8 cellular contexts compared by ENCODE assay signal in the genomic region with DNA sequence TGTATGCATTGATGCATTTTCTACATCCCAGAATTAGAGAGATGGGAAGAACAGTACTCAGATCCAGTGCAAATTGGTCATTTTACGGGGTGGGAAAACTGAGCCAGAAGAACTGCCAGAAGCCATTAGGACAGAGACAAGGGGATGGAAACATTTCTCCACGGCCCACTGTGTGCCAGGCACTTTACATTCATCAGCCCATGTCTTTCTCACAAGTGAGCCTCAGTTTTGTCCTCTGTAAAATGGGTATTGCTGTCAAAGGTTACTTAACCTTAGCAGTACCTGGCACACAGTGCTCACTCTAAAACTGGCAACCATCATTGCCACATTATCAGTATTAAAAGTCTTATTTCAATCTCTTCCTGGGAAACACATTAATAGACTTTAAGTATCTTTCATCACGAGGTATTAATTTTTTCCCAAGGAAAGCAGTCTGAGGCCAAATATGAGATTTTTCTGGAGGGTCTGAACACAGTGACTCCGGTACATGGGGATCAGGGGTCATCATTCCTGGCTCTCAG. TPM values are rescaled to one million over a fixed set of nuclear protein-coding genes. Genes with fewer than 3 reads are reported as not detected.
DNase-seq lines count a peak whose midpoint lies in the region; ATAC-seq, FAIRE-seq and TF ChIP-seq lines count a peak whose summit lies in the region.

No MANE protein-coding gene starts in this region.

- TF ChIP-seq EP300 in HepG2 (IDR thresholded peaks at IDR 0.05; ENCODE audit: low read depth in 2 of 2, low read length in 2 of 2) = no peak
- TF ChIP-seq EP300 in HepG2 (CRISPR knock-in tag; IDR thresholded peaks at IDR 0.05; ENCODE audit: borderline replicate concordance) = no peak

- H3K9ac ChIP-seq in HepG2 (ENCODE audit: insufficient read depth, low read depth, low read length) = peak overlapping the region; percentile 59

- no peak for TF ChIP-seq RAD21 in HepG2 (CRISPR knock-in tag; IDR thresholded peaks at IDR 0.05)

- peaks cover 4% of the 10 kb centered on the region for H3K27me3 Mint-ChIP-seq in activated CD4-positive, alpha-beta T cell treated with anti-CD3 and anti-CD28 coated beads, Interleukin-2, amount 10 ng/mL, durations not matched to agents 24 days and 14 days

- H3K4me3 Mint-ChIP-seq in activated CD4-positive, alpha-beta T cell treated with anti-CD3 and anti-CD28 coated beads, Interleukin-2, amount 10 ng/mL, durations not matched to agents 24 days and 14 days = peak overlapping the region; percentile 79

- H3K4me1 Mint-ChIP-seq in activated CD4-positive, alpha-beta T cell treated with anti-CD3 and anti-CD28 coated beads, Interleukin-2, amount 10 ng/mL, durations not matched to agents 24 days and 14 days = peaks cover 28% of the 10 kb centered on the region

- H3K4me3 ChIP-seq in brain microvascular endothelial cell (ENCODE audit: low read depth, low read length) (no peak overlapping the region), HepG2 (replicated peaks in 1 of 3; ENCODE audit: insufficient read depth in 1 of 3, low read depth in 2 of 3, low read length in 3 of 3) (peak overlapping the region in 1 of 3 experiments; percentile 3; a peak in 1 of 6 replicates), thymus (ENCODE audit: low read length) (no peak overlapping the region)

- DNase-seq in activated CD4-positive, alpha-beta T cell treated with anti-CD3 and anti-CD28 coated beads, Interleukin-2, amount 10 ng/mL, durations not matched to agents 24 days and 14 days = no peak
- DNase-seq in activated CD4-positive, alpha-beta T cell treated with anti-CD3 and anti-CD28 coated beads for 48 hours = no peak
- DNase-seq in brain microvascular endothelial cell (peak; percentile 95), HepG2 (ENCODE audit: low spot score) (no peak), cortex of kidney (lab: John Stamatoyannopoulos, UW) (no peak)
- DNase-seq in NK-92 treated with Interleukin-12 subunit alpha and Interleukin-12 subunit beta, amount 100 ng/mL, for 24 hours (lab: John Stamatoyannopoulos, UW) = no peak

- peaks cover 55% of the 10 kb centered on the region for H3K4me1 ChIP-seq in HepG2 (ENCODE audit: insufficient read depth, low read length)
- peaks cover 30% of the 10 kb centered on the region for H3K4me1 ChIP-seq in thymus (ENCODE audit: control insufficient read depth, insufficient read depth, low read length)

- TF ChIP-seq CTCF in brain microvascular endothelial cell (IDR thresholded peaks at IDR 0.05; ENCODE audit: low read depth, low read length, missing control alignments) (no peak), HepG2 (CRISPR knock-in tag; IDR thresholded peaks at IDR 0.05) (no peak)

- peaks cover 23% of the 10 kb centered on the region for H3K36me3 Mint-ChIP-seq in activated CD4-positive, alpha-beta T cell treated with anti-CD3 and anti-CD28 coated beads, Interleukin-2, amount 10 ng/mL, durations not matched to agents 24 days and 14 days (ENCODE audit: low read depth)

- H3K36me3 ChIP-seq in brain microvascular endothelial cell (replicated peaks) (peaks cover 37% of the 10 kb centered on the region), HepG2 (replicated peaks in 1 of 2; ENCODE audit: control insufficient read depth in 1 of 2, insufficient read depth in 2 of 2, low read length in 2 of 2) (peaks cover 6 to 27% of the 10 kb centered on the region in 2 experiments), thymus (ENCODE audit: control insufficient read depth, insufficient read depth) (peaks cover 16% of the 10 kb centered on the region)

- peaks cover 33% of the 10 kb centered on the region for H3K79me2 ChIP-seq in HepG2 (ENCODE audit: insufficient read depth, low read length)

- no peaks in the 10 kb centered on the region for H3K9me3 ChIP-seq in HepG2 (ENCODE audit: low read length)
- no peaks in the 10 kb centered on the region for H3K9me3 ChIP-seq in thymus (ENCODE audit: control insufficient read depth)

- no peaks in the 10 kb centered on the region for H3K9me3 Mint-ChIP-seq in activated CD4-positive, alpha-beta T cell treated with anti-CD3 and anti-CD28 coated beads, Interleukin-2, amount 10 ng/mL, durations not matched to agents 24 days and 14 days

- POLR2A ChIA-PET in HepG2 (lab: Yijun Ruan, JAX) = interaction anchor here (0.6 to 17.1 kb wide), 21 partner anchors 9 to 194 kb away, joined by 3 to 425 read pairs (median 5); a partner anchor contains a TSS

- peak; percentile 1; the same call in 2 of the 3 replicates for ATAC-seq in HepG2
- no peak for ATAC-seq in GM18861 (IDR thresholded peaks at IDR 0.05; ENCODE audit: unreplicated experiment)

- no peak overlapping the region for H2AFZ ChIP-seq in HepG2 (ENCODE audit: low read length)

- WGBS in HepG2 (ENCODE audit: low lambda C conversion rate) = 61% methylated on average over 3 of the region's 4 CpGs
- whole genome bisulfite sequencing in thymus = 92% methylated on average over 4 of the region's 4 CpGs

- intact Hi-C loops in activated CD4-positive, alpha-beta T cell treated with anti-CD3 and anti-CD28 coated beads, Interleukin-2, amount 10 ng/mL, durations not matched to agents 24 days and 14 days (cut with micrococcal nuclease) = loop anchor here (1.0 to 2.0 kb wide), 8 partner anchors 7 to 859 kb away; a partner anchor contains a TSS
- intact Hi-C loops in HepG2 (cut with micrococcal nuclease; ENCODE audit: unreplicated experiment) = loop anchor here (1.0 to 2.0 kb wide), 3 partner anchors 33 to 93 kb away; a partner anchor contains a TSS

- peak overlapping the region; percentile 91 for H3K27ac Mint-ChIP-seq in activated CD4-positive, alpha-beta T cell treated with anti-CD3 and anti-CD28 coated beads, Interleukin-2, amount 10 ng/mL, durations not matched to agents 24 days and 14 days

- peak in 1 of 2 experiments; percentile 71; a peak in 2 of 4 replicates for TF ChIP-seq POLR2A in HepG2 (IDR thresholded peaks at IDR 0.05; ENCODE audit: insufficient read depth in 1 of 2, low read depth in 2 of 2, low read length in 2 of 2)

- H3K27ac ChIP-seq in brain microvascular endothelial cell (peak overlapping the region; percentile 98), HepG2 (ENCODE audit: extremely low read length, insufficient read depth, low read length) (peak overlapping the region; percentile 84), thymus (ENCODE audit: low read depth) (peak overlapping the region; percentile 79)

- no peak for FAIRE-seq in HepG2 (lab: Jason Lieb, UNC)

- CTCF ChIA-PET in HepG2 (lab: Yijun Ruan, JAX; ENCODE audit: low intra/inter-chr PET ratio, low total read pairs) = no interaction called here

- H4K20me1 ChIP-seq in HepG2 (ENCODE audit: insufficient read depth, low read length) = peaks cover 44% of the 10 kb centered on the region

- in situ Hi-C loops in brain microvascular endothelial cell (cut with HindIII; ENCODE audit: low pct_ligation_motif_present, low sequenced_read_pairs) = no loop called here
- in situ Hi-C loops in HepG2 (cut with HindIII; ENCODE audit: extremely low pct_ligation_motif_present, low pct_unique_long_range_greater_than_20kb) = loop anchor here (5.0 kb wide), 1 partner anchor 34 kb away; no protein-coding TSS in a partner anchor

- H3K27me3 ChIP-seq in brain microvascular endothelial cell (replicated peaks) (no peaks in the 10 kb centered on the region), HepG2 (ENCODE audit: control insufficient read depth in 1 of 2, insufficient read depth in 2 of 2, low read length in 2 of 2) (no peaks in the 10 kb centered on the region; a peak in 2 of 5 replicates), thymus (ENCODE audit: control insufficient read depth, insufficient read depth) (no peaks in the 10 kb centered on the region)

- peak overlapping the region; percentile 94 for H3K4me2 ChIP-seq in HepG2 (ENCODE audit: low read depth, low read length)

- no TSS peak for BruUV-seq in HepG2 (replicated peaks; lab: Mats Ljungman, UMichigan)

TF ChIP-seq in HepG2, 621 proteins besides CTCF, POLR2A, EP300 and RAD21 (continues in another document):
- TF ChIP-seq, protein P1, sequence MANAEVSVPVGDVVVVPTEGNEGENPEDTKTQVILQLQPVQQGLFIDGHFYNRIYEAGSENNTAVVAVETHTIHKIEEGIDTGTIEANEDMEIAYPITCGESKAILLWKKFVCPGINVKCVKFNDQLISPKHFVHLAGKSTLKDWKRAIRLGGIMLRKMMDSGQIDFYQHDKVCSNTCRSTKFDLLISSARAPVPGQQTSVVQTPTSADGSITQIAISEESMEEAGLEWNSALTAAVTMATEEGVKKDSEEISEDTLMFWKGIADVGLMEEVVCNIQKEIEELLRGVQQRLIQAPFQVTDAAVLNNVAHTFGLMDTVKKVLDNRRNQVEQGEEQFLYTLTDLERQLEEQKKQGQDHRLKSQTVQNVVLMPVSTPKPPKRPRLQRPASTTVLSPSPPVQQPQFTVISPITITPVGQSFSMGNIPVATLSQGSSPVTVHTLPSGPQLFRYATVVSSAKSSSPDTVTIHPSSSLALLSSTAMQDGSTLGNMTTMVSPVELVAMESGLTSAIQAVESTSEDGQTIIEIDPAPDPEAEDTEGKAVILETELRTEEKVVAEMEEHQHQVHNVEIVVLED (CRISPR knock-in tag; IDR thresholded peaks at IDR 0.05; ENCODE audit: borderline replicate concordance) = 0 out of 2 replicates have a peak, but pooled peaks have one; percentile 5

RNA-seq across cellular contexts. Expression of a gene that starts 5.2 kb away (rescaled TPM):
- total RNA-seq in activated CD4-positive, alpha-beta T cell treated with anti-CD3 and anti-CD28 coated beads, Interleukin-2, amount 10 ng/mL, durations not matched to agents 24 days and 14 days = 10.2 and 10.6 TPM in 2 replicates
- 18.0 and 27.1 TPM in 2 replicates for total RNA-seq in HepG2 (2016; rRNA removed; fragmentation: Illumina TruSeq; extraction: Trizol)
- total RNA-seq in HepG2 (2016; cell fraction: cytosol; rRNA removed; fragmentation: Illumina TruSeq; extraction: Trizol; ENCODE audit: low read depth) = 7.1 and 7.8 TPM in 2 replicates
- 15.8 and 29.9 TPM in 2 replicates for total RNA-seq in HepG2 (2016; cell fraction: insoluble cytoplasmic fraction; rRNA removed; fragmentation: Illumina TruSeq; extraction: Trizol)
- 14.2 and 16.6 TPM in 2 replicates for total RNA-seq in HepG2 (2016; cell fraction: membrane; rRNA removed; fragmentation: Illumina TruSeq; extraction: Trizol)
- 53.7 and 56.5 TPM in 2 replicates for total RNA-seq in HepG2 (2016; cell fraction: nucleus; rRNA removed; fragmentation: Illumina TruSeq; extraction: Trizol)
- polyA plus RNA-seq in HepG2 (2011; rRNA removed) (55.5 and 79.2 TPM in 2 replicates), thymus (272 TPM)
- polyA plus RNA-seq in HepG2 (2011; cell fraction: cytosol; rRNA removed) = 59.1 and 69.7 TPM in 2 replicates
- polyA plus RNA-seq in HepG2 (2011; cell fraction: nucleus; rRNA removed) = 85.1 and 113 TPM in 2 replicates
- 48.1 and 56.6 TPM in 2 replicates for polyA plus RNA-seq in HepG2 (2012)
- polyA plus RNA-seq in HepG2 (2016; cell fraction: cytosol; fragmentation: Illumina TruSeq; extraction: Trizol; ENCODE audit: low read depth) = 4.7 and 6.0 TPM in 2 replicates
- polyA plus RNA-seq in HepG2 (2016; cell fraction: insoluble cytoplasmic fraction; fragmentation: Illumina TruSeq; extraction: Trizol; ENCODE audit: low read depth) = 17.2 and 23.0 TPM in 2 replicates
- 9.3 and 9.4 TPM in 2 replicates for polyA plus RNA-seq in HepG2 (2016; cell fraction: membrane; fragmentation: Illumina TruSeq; extraction: Trizol; ENCODE audit: low read depth)
- 63.2 and 85.8 TPM in 2 replicates for polyA plus RNA-seq in HepG2 (2016; cell fraction: nucleus; fragmentation: Illumina TruSeq; extraction: Trizol; ENCODE audit: insufficient read depth, low read depth)
- polyA minus RNA-seq in HepG2 (2011; rRNA and poly(A)+ RNA removed; ENCODE audit: low replicate concordance) = 142 and 198 TPM in 2 replicates
- polyA minus RNA-seq in HepG2 (2011; cell fraction: cytosol; rRNA and poly(A)+ RNA removed) = 72.5 and 80.5 TPM in 2 replicates
- polyA minus RNA-seq in HepG2 (2011; cell fraction: nucleus; rRNA and poly(A)+ RNA removed) = 95.3 and 131 TPM in 2 replicates
